22 cellular contexts compared by ENCODE assay signal in genomic region chr1:192635939-192636338, GRCh38. TPM values are rescaled to one million over a fixed set of nuclear protein-coding genes. Genes with fewer than 3 reads are reported as not detected.
DNase-seq lines count a peak whose midpoint lies in the region; ATAC-seq, FAIRE-seq and TF ChIP-seq lines count a peak whose summit lies in the region.
"Had no signal": no experiment of that assay in that cellular context is flagged by ENCODE, and none has a peak within 500 bp of the region (broad histone marks: within the 10 kb centered on the region; RNA-seq: fewer than 3 reads in every experiment).

RGS13 (plus strand) TSS chr1:192636147; CDS start chr1:192644335, 8,188 bp downstream.

- ATAC-seq in PC-3 (no peak), left cardiac atrium (no peak)
- no peak for ATAC-seq in activated CD8-positive, alpha-beta T cell treated with anti-CD3 and anti-CD28 coated beads for 36 hours

- POLR2A ChIA-PET in PC-3 (lab: Charles Lee; ENCODE audit: unreplicated experiment) = no interaction called here
- POLR2A ChIA-PET in activated CD8-positive, alpha-beta T cell treated with anti-CD3 and anti-CD28 coated beads for 36 hours (lab: Charles Lee) = no interaction called here

- peak within 1 kb of the TSS; percentile 30 for H3K4me3 Mint-ChIP-seq in mesothelial cell of epicardium
- no peak within 1 kb of the TSS for H3K4me3 Mint-ChIP-seq in activated CD8-positive, alpha-beta T cell treated with anti-CD3 and anti-CD28 coated beads for 36 hours
- H3K4me3 Mint-ChIP-seq: B cell, HFFc6 had no signal

- H3K27me3 Mint-ChIP-seq in mesothelial cell of epicardium (ENCODE audit: low read depth) = no peaks in the 10 kb centered on the region
- peaks cover 6% of the 10 kb centered on the region for H3K27me3 Mint-ChIP-seq in activated CD8-positive, alpha-beta T cell treated with anti-CD3 and anti-CD28 coated beads for 36 hours

- no peak for FAIRE-seq in H54 (lab: Jason Lieb, UNC)
- FAIRE-seq: H1 had no signal

- H3K4me2 ChIP-seq in DOHH2 (ENCODE audit: low read length) = peak within 1 kb of the TSS; percentile 97
- peak within 1 kb of the TSS; percentile 95 for H3K4me2 ChIP-seq in Karpas-422 (ENCODE audit: low read depth, low read length, poor library complexity, severe bottlenecking)
- H3K4me2 ChIP-seq in PC-3 (ENCODE audit: low read length) = no peak within 1 kb of the TSS
- H3K4me2 ChIP-seq: KMS-11 had no signal

- no peaks in the 10 kb centered on the region for H3K27me3 ChIP-seq in DOHH2 (ENCODE audit: control insufficient read depth, low read length)
- no peaks in the 10 kb centered on the region for H3K27me3 ChIP-seq in Karpas-422 (ENCODE audit: low read length)
- no peaks in the 10 kb centered on the region for H3K27me3 ChIP-seq in PC-3 (ENCODE audit: low read length)
- no peaks in the 10 kb centered on the region for H3K27me3 ChIP-seq in left ventricle myocardium inferior (ENCODE audit: low read depth)
- H3K27me3 ChIP-seq: SJSA1 had no signal

- TF ChIP-seq POLR2A in H54 (IDR thresholded peaks at IDR 0.05; ENCODE audit: low read depth, low read length) = no peak

- H3K9me3 Mint-ChIP-seq in mesothelial cell of epicardium = no peaks in the 10 kb centered on the region
- no peaks in the 10 kb centered on the region for H3K9me3 Mint-ChIP-seq in activated CD8-positive, alpha-beta T cell treated with anti-CD3 and anti-CD28 coated beads for 36 hours
- H3K9me3 Mint-ChIP-seq: HFFc6 had no signal

- peak within 1 kb of the TSS; percentile 97 for H3K27ac ChIP-seq in DOHH2 (ENCODE audit: low read depth, low read length)
- H3K27ac ChIP-seq in Karpas-422 (ENCODE audit: low read length) = peak within 1 kb of the TSS; percentile 100
- H3K27ac ChIP-seq in PC-3 (ENCODE audit: low read length) = no peak within 1 kb of the TSS
- H3K27ac ChIP-seq in left ventricle myocardium inferior (replicated peaks) = no peak within 1 kb of the TSS
- H3K27ac ChIP-seq: KMS-11, SJSA1 had no signal

- H2AFZ ChIP-seq in Karpas-422 (ENCODE audit: low read length) (no peak within 1 kb of the TSS), PC-3 (ENCODE audit: low read length) (0 out of 2 replicates have a peak within 1 kb of the TSS, but pooled peaks have one; percentile 18)

- DNase-seq in Karpas-422 = peak; percentile 90
- DNase-seq in PC-3 = no peak
- no peak for DNase-seq in mesothelial cell of epicardium (ENCODE audit: low spot score in 2 of 2, unreplicated experiment in 2 of 2)
- DNase-seq in H54 (ENCODE audit: insufficient read length, low spot score) = no peak
- DNase-seq in left ventricle myocardium inferior = no peak
- DNase-seq in activated CD8-positive, alpha-beta T cell treated with anti-CD3 and anti-CD28 coated beads for 36 hours = no peak
- DNase-seq in left cardiac atrium = no peak
- DNase-seq: 8988T, DMS79 treated with DMSO at 0.1 percent for 48 hours, HFFc6, NCI-H1092, NCI-H1436 treated with DMSO at 0.1 percent for 48 hours, NCI-H2029, NCI-H446 treated with DMSO at 0.1 percent for 48 hours, NCI-H774 had no signal

- H3K4me1 Mint-ChIP-seq in mesothelial cell of epicardium = peaks cover 45% of the 10 kb centered on the region
- H3K4me1 Mint-ChIP-seq in activated CD8-positive, alpha-beta T cell treated with anti-CD3 and anti-CD28 coated beads for 36 hours (ENCODE audit: low read depth) = peaks cover 8% of the 10 kb centered on the region

- H3K4me1 ChIP-seq in DOHH2 (ENCODE audit: control insufficient read depth, low read length) (peaks cover 74% of the 10 kb centered on the region), Karpas-422 (ENCODE audit: low read length) (peaks cover 84% of the 10 kb centered on the region), PC-3 (ENCODE audit: insufficient read depth, low read length) (peaks cover 35% of the 10 kb centered on the region), left ventricle myocardium inferior (peaks cover 8% of the 10 kb centered on the region)
- H3K4me1 ChIP-seq: SJSA1 had no signal

- H4K20me1 ChIP-seq in DOHH2 (ENCODE audit: control insufficient read depth, insufficient read depth, low read depth, low read length) = 0 out of 2 replicates have a peak, but pooled peaks cover 3% of the 10 kb centered on the region
- H4K20me1 ChIP-seq in Karpas-422 (ENCODE audit: insufficient read depth, low read depth, low read length) = no peaks in the 10 kb centered on the region
- no peaks in the 10 kb centered on the region for H4K20me1 ChIP-seq in PC-3 (ENCODE audit: low read length)

- H3K4me3 ChIP-seq in DOHH2 (ENCODE audit: low read length) (peak within 1 kb of the TSS; percentile 89), Karpas-422 (ENCODE audit: low read length) (peak within 1 kb of the TSS; percentile 74), PC-3 (ENCODE audit: low read length) (no peak within 1 kb of the TSS), left ventricle myocardium inferior (no peak within 1 kb of the TSS)
- H3K4me3 ChIP-seq: SJSA1 had no signal

- H3K9me2 ChIP-seq in DOHH2 (replicated peaks; ENCODE audit: control insufficient read depth, low read length) = no peaks in the 10 kb centered on the region
- H3K9me2 ChIP-seq in Karpas-422 (replicated peaks; ENCODE audit: insufficient read depth, low read length) = no peaks in the 10 kb centered on the region
- H3K9me2 ChIP-seq in PC-3 (replicated peaks; ENCODE audit: low read length) = no peaks in the 10 kb centered on the region

- intact Hi-C loops in PC-3 (cut with micrococcal nuclease) (no loop called here), left ventricle myocardium inferior (cut with micrococcal nuclease) (no loop called here), left cardiac atrium (cut with DNase I) (no loop called here)
- intact Hi-C loops in activated CD8-positive, alpha-beta T cell treated with anti-CD3 and anti-CD28 coated beads for 36 hours (cut with micrococcal nuclease) = loop anchor here (10.0 kb wide), 1 partner anchor 169 kb away; the partner anchor contains the start of gene RGS2

- H3K36me3 Mint-ChIP-seq in mesothelial cell of epicardium = no peaks in the 10 kb centered on the region
- H3K36me3 Mint-ChIP-seq in activated CD8-positive, alpha-beta T cell treated with anti-CD3 and anti-CD28 coated beads for 36 hours (ENCODE audit: low read depth) = no peaks in the 10 kb centered on the region

- H3F3A ChIP-seq in DOHH2 (ENCODE audit: control insufficient read depth, insufficient read depth) = peaks cover 56% of the 10 kb centered on the region
- H3F3A ChIP-seq in PC-3 (ENCODE audit: low read length, unreplicated experiment) = no peaks in the 10 kb centered on the region

- H3K9me3 ChIP-seq in DOHH2 (ENCODE audit: control insufficient read depth, insufficient read depth, low read length) (no peaks in the 10 kb centered on the region), Karpas-422 (ENCODE audit: low read length) (no peaks in the 10 kb centered on the region), PC-3 (ENCODE audit: low read length) (no peaks in the 10 kb centered on the region), left ventricle myocardium inferior (replicated peaks) (no peaks in the 10 kb centered on the region)
- H3K9me3 ChIP-seq: SJSA1 had no signal

- TF ChIP-seq CTCF in DOHH2 (IDR thresholded peaks at IDR 0.05; ENCODE audit: low read depth, low read length, poor library complexity, severe bottlenecking) (no peak), PC-3 (conservative IDR thresholded peaks at IDR 0.05; ENCODE audit: low read depth, low read length) (no peak), mesothelial cell of epicardium (IDR thresholded peaks at IDR 0.05; ENCODE audit: unreplicated experiment) (no peak), left ventricle myocardium inferior (IDR thresholded peaks at IDR 0.05; ENCODE audit: borderline replicate concordance) (no peak)
- TF ChIP-seq CTCF in activated CD8-positive, alpha-beta T cell treated with anti-CD3 and anti-CD28 coated beads for 36 hours (IDR thresholded peaks at IDR 0.05) = no peak

- no TSS peak for BruUV-seq in PC-3 (replicated peaks; lab: Mats Ljungman, UMichigan)

- H3K9ac ChIP-seq in Karpas-422 (ENCODE audit: low read length) (peak within 1 kb of the TSS; percentile 74), PC-3 (ENCODE audit: low read length) (no peak within 1 kb of the TSS)
- H3K9ac ChIP-seq: KMS-11 had no signal

- peak within 1 kb of the TSS; percentile 66 for H3K27ac Mint-ChIP-seq in mesothelial cell of epicardium
- no peak within 1 kb of the TSS for H3K27ac Mint-ChIP-seq in activated CD8-positive, alpha-beta T cell treated with anti-CD3 and anti-CD28 coated beads for 36 hours
- H3K27ac Mint-ChIP-seq: B cell, HFFc6 had no signal

- H3K36me3 ChIP-seq in DOHH2 (ENCODE audit: control insufficient read depth, low read length) (peaks cover 45% of the 10 kb centered on the region), Karpas-422 (ENCODE audit: insufficient read depth, low read length) (peaks cover 31% of the 10 kb centered on the region), PC-3 (ENCODE audit: low read depth, low read length) (no peaks in the 10 kb centered on the region), left ventricle myocardium inferior (no peaks in the 10 kb centered on the region)
- H3K36me3 ChIP-seq: SJSA1 had no signal

- CTCF ChIA-PET in PC-3 (lab: Charles Lee) = no interaction called here
- CTCF ChIA-PET in activated CD8-positive, alpha-beta T cell treated with anti-CD3 and anti-CD28 coated beads for 36 hours (lab: Charles Lee) = no interaction called here

- H3K79me2 ChIP-seq in DOHH2 (ENCODE audit: control insufficient read depth, low read length) (peaks cover 88% of the 10 kb centered on the region), Karpas-422 (ENCODE audit: low read length) (peaks cover 58% of the 10 kb centered on the region), PC-3 (ENCODE audit: low read length) (no peaks in the 10 kb centered on the region)

RNA-seq across cellular contexts. Expression of gene RGS13, which starts in this region (rescaled TPM):
- 176 and 462 TPM in 2 replicates for total RNA-seq in Karpas-422 (2014; rRNA removed; shearing (Covaris generic); ENCODE audit: low replicate concordance)
- total RNA-seq in PC-3 (2014; rRNA removed) (0.22 TPM in 1 of 2 replicates, not detected in the other), mesothelial cell of epicardium (1.1 to 1.8 TPM (median 1.2 TPM) in 3 replicates), left ventricle myocardium inferior (0.22 TPM), left cardiac atrium (under 1 TPM in 1 of 2 donors, not detected in 1; 0.32 TPM)
- total RNA-seq in activated CD8-positive, alpha-beta T cell treated with anti-CD3 and anti-CD28 coated beads for 36 hours = not detected
- total RNA-seq: G401, H1, HFFc6, HT-29, SJSA1 had no signal

Comparison
In these comparisons a context has a peak if more than half of its experiments do, and no peak if none do; other contexts are left out.
1. RNA of gene RGS13 (total RNA-seq): 176 to 462 TPM in Karpas-422; 1.1 to 1.8 TPM in mesothelial cell of epicardium, 0.32 TPM in left cardiac atrium, 0.22 TPM in left ventricle myocardium inferior (single experiment), 0.22 TPM in PC-3 and not detected in activated CD8-positive, alpha-beta T cell treated with anti-CD3 and anti-CD28 coated beads for 36 hours; every median in the first group is over 10 times any median in the second.
2. H3K27ac ChIP-seq: peak in DOHH2 (single experiment) and Karpas-422 (single experiment); none in PC-3 (single experiment) and left ventricle myocardium inferior (single experiment).
3. H3K4me3 ChIP-seq: peak in DOHH2 (single experiment) and Karpas-422 (single experiment); none in PC-3 (single experiment) and left ventricle myocardium inferior (single experiment).